In genomic region chr13:35333157-35333556, GRCh38 we compare ENCODE assay signal across 28 cellular contexts.
"Had no signal": no experiment of that assay in that cellular context is flagged by ENCODE, and none has a peak within 500 bp of the region (broad histone marks: within the 10 kb centered on the region; RNA-seq: fewer than 3 reads in every experiment).

No MANE protein-coding gene starts in this region.

- H3K36me3 ChIP-seq: adrenal gland, esophagus squamous epithelium, heart left ventricle, WERI-Rb-1 had no signal

- DNase-seq: activated B cell treated with CpG ODN at 0.5 μM for 24 hours; activated CD4-positive, alpha-beta T cell treated with anti-CD3 and anti-CD28 coated beads for 48 hours; activated CD4-positive, alpha-beta T cell treated with anti-CD3 and anti-CD28 coated beads, Interleukin-2, amount 50 U/mL, for 1 hour; activated CD4-positive, alpha-beta T cell treated with anti-CD3 and anti-CD28 coated beads, Interleukin-2, amount 50 U/mL, for 48 hours; activated CD8-positive, alpha-beta memory T cell treated with anti-CD3 and anti-CD28 coated beads for 24 hours; activated CD8-positive, alpha-beta T cell treated with anti-CD3 and anti-CD28 coated beads for 36 hours; activated effector memory CD4-positive, alpha-beta T cell treated with anti-CD3 and anti-CD28 coated beads, Interleukin-2, amount 50 U/mL, for 16 hours; activated naive CD4-positive, alpha-beta T cell treated with anti-CD3 and anti-CD28 coated beads for 36 hours; activated naive CD8-positive, alpha-beta T cell treated with anti-CD3 and anti-CD28 coated beads for 36 hours; activated naive CD8-positive, alpha-beta T cell treated with anti-CD3 and anti-CD28 coated beads, Interleukin-2, amount 50 U/mL, for 24 hours; activated T-cell treated with anti-CD3 and anti-CD28 coated beads, Interleukin-2, amount 50 U/mL, for 48 hours; adrenal gland; amygdala; aorta; body of pancreas; caudate nucleus; cortex of kidney; dermis blood vessel endothelial cell; effector CD4-positive, alpha-beta T cell; effector memory CD8-positive, alpha-beta T cell; esophagus squamous epithelium; foreskin melanocyte; heart left ventricle; T-helper 1 cell; T-helper 17 cell; T1000; WERI-Rb-1 had no signal

- H3K27me3 ChIP-seq: adrenal gland, body of pancreas, esophagus squamous epithelium, heart left ventricle had no signal

- H3K4me3 ChIP-seq: adrenal gland, body of pancreas, esophagus squamous epithelium, heart left ventricle had no signal

- H3K9me3 ChIP-seq: esophagus squamous epithelium had no signal

- H3K27ac ChIP-seq: adrenal gland, body of pancreas, esophagus squamous epithelium, heart left ventricle, WERI-Rb-1 had no signal

- H3K4me1 ChIP-seq: adrenal gland, body of pancreas, esophagus squamous epithelium, heart left ventricle had no signal

- FAIRE-seq: colon had no signal
